Comparison of ENCODE assay signal across 1 cellular context in the genomic region with DNA sequence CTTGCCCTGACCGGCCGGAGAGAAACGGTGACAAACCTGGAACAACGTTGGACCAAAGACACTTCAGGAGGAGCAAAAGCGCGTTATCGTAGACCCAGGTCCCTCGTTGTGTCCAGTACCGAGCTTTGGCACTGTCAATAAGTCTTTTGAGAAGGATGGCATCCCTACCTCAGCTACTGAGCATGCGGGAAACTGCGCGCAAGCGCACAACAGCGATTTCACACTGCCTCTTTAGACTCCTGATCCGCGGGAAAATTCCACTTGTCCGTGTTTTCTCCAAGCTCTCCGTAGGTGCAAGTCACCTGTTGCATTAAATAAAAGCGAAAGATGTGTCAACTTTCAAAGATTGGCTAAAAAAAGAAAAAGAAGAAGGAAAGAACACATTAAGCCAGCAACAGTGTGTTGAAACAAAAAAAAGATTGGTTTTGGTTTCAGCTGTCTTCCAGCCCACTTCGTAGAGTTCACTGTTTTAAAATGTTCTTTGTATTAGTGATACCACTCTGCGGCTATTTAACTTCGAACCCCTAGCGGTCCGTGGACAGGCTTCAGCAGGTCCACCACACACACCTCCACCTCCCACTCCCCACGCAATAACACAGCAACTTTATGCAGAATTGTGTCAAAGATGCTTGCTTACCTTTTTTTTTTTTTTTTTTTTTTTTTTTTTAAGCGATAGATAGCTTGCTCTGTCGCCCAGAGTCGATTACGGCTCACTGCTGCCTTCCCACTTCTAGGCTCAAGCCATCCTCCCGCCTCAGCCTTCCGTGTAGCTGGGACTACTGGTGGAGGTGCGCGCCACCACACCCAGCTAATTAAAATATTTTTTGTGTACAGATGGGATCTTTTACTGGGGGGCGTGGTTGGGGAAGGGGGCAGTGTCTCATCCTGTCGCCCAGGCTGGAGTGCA.
TF ChIP-seq lines count a peak whose summit lies in the region.

A gene with protein sequence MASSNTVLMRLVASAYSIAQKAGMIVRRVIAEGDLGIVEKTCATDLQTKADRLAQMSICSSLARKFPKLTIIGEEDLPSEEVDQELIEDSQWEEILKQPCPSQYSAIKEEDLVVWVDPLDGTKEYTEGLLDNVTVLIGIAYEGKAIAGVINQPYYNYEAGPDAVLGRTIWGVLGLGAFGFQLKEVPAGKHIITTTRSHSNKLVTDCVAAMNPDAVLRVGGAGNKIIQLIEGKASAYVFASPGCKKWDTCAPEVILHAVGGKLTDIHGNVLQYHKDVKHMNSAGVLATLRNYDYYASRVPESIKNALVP (minus strand): TSS at position 139 of the 907 bp plus-strand sequence. CDS start 9,942 bp downstream, outside the sequence.

TF ChIP-seq in HepG2, 621 proteins besides CTCF, POLR2A, EP300 and RAD21 (continued from another document and continues in another):
- TF ChIP-seq, protein P1, sequence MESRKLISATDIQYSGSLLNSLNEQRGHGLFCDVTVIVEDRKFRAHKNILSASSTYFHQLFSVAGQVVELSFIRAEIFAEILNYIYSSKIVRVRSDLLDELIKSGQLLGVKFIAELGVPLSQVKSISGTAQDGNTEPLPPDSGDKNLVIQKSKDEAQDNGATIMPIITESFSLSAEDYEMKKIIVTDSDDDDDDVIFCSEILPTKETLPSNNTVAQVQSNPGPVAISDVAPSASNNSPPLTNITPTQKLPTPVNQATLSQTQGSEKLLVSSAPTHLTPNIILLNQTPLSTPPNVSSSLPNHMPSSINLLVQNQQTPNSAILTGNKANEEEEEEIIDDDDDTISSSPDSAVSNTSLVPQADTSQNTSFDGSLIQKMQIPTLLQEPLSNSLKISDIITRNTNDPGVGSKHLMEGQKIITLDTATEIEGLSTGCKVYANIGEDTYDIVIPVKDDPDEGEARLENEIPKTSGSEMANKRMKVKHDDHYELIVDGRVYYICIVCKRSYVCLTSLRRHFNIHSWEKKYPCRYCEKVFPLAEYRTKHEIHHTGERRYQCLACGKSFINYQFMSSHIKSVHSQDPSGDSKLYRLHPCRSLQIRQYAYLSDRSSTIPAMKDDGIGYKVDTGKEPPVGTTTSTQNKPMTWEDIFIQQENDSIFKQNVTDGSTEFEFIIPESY (CRISPR knock-in tag; IDR thresholded peaks at IDR 0.05): no peak
- TF ChIP-seq, protein P2, sequence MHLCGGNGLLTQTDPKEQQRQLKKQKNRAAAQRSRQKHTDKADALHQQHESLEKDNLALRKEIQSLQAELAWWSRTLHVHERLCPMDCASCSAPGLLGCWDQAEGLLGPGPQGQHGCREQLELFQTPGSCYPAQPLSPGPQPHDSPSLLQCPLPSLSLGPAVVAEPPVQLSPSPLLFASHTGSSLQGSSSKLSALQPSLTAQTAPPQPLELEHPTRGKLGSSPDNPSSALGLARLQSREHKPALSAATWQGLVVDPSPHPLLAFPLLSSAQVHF (CRISPR knock-in tag; IDR thresholded peaks at IDR 0.05): no peak
- TF ChIP-seq SMAD1 (CRISPR knock-in tag; IDR thresholded peaks at IDR 0.05; ENCODE audit: borderline replicate concordance, low read depth) (no peak), RBM22 (optimal IDR thresholded peaks at IDR 0.05; ENCODE audit: low read length) (no peak), ZNF737 (CRISPR knock-in tag; IDR thresholded peaks at IDR 0.05; ENCODE audit: borderline replicate concordance) (no peak), MAFF (IDR thresholded peaks at IDR 0.05; ENCODE audit: low read depth, low read length) (no peak), SRY (CRISPR knock-in tag; IDR thresholded peaks at IDR 0.05) (no peak), ZNF207 (IDR thresholded peaks at IDR 0.05; ENCODE audit: borderline replicate concordance) (no peak), ZNF674 (CRISPR knock-in tag; IDR thresholded peaks at IDR 0.05; ENCODE audit: low read depth) (no peak), ZNF558 (CRISPR knock-in tag; IDR thresholded peaks at IDR 0.05; ENCODE audit: borderline replicate concordance) (no peak), ZNF644 (CRISPR knock-in tag; IDR thresholded peaks at IDR 0.05; ENCODE audit: low read depth) (no peak), ZNF225 (CRISPR knock-in tag; IDR thresholded peaks at IDR 0.05) (no peak), ZNF34 (CRISPR knock-in tag; IDR thresholded peaks at IDR 0.05; ENCODE audit: borderline replicate concordance) (0 out of 2 replicates have a peak, but pooled peaks have one; percentile 62), ARNT (IDR thresholded peaks at IDR 0.05) (no peak), FOXP1 (IDR thresholded peaks at IDR 0.05) (no peak), FOXP1 (CRISPR knock-in tag; IDR thresholded peaks at IDR 0.05) (no peak), ASH2L (IDR thresholded peaks at IDR 0.05; ENCODE audit: insufficient read length, low read depth, low read length) (peak; percentile 74), ZNF274 (CRISPR knock-in tag; IDR thresholded peaks at IDR 0.05) (no peak), ZNF773 (CRISPR knock-in tag; IDR thresholded peaks at IDR 0.05; ENCODE audit: borderline replicate concordance) (no peak), JUND (CRISPR knock-in tag; IDR thresholded peaks at IDR 0.05) (no peak), ZNF569 (CRISPR knock-in tag; IDR thresholded peaks at IDR 0.05; ENCODE audit: borderline replicate concordance) (no peak), ZNF788 (CRISPR knock-in tag; IDR thresholded peaks at IDR 0.05; ENCODE audit: borderline replicate concordance) (peak; percentile 38; the same call in 1 of the 2 replicates), RELA (CRISPR knock-in tag; IDR thresholded peaks at IDR 0.05) (no peak), SAP130 (CRISPR knock-in tag; IDR thresholded peaks at IDR 0.05; ENCODE audit: low read depth) (peak; percentile 90), ZNF432 (CRISPR knock-in tag; IDR thresholded peaks at IDR 0.05; ENCODE audit: borderline replicate concordance) (no peak), RBFOX2 (IDR thresholded peaks at IDR 0.05; ENCODE audit: low read depth, low read length) (no peak), KMT2A (CRISPR knock-in tag; IDR thresholded peaks at IDR 0.05) (peak; percentile 90), KDM4B (CRISPR knock-in tag; IDR thresholded peaks at IDR 0.05) (no peak), RXRA (CRISPR knock-in tag; IDR thresholded peaks at IDR 0.05) (no peak), ZNF383 (CRISPR knock-in tag; IDR thresholded peaks at IDR 0.05; ENCODE audit: borderline replicate concordance) (no peak; the same call in 1 of the 2 replicates), ZNF296 (CRISPR knock-in tag; conservative IDR thresholded peaks at IDR 0.05) (no peak), HOXA9 (CRISPR knock-in tag; IDR thresholded peaks at IDR 0.05; ENCODE audit: borderline replicate concordance) (no peak), ZNF234 (CRISPR knock-in tag; conservative IDR thresholded peaks at IDR 0.05) (no peak), MIXL1 (CRISPR knock-in tag; IDR thresholded peaks at IDR 0.05) (peak; percentile 73; the same call in 1 of the 2 replicates), FOXA1 (IDR thresholded peaks at IDR 0.05) (no peak), FOXA1 (CRISPR knock-in tag; IDR thresholded peaks at IDR 0.05) (peak; percentile 91), SUZ12 (IDR thresholded peaks at IDR 0.05; ENCODE audit: low read depth, low read length) (no peak), AKAP8 (CRISPR knock-in tag; IDR thresholded peaks at IDR 0.05) (no peak), ZNF224 (CRISPR knock-in tag; IDR thresholded peaks at IDR 0.05) (no peak), RFXANK (CRISPR knock-in tag; IDR thresholded peaks at IDR 0.05) (no peak; the same call in 1 of the 2 replicates), ZMYM3 (CRISPR knock-in tag; IDR thresholded peaks at IDR 0.05) (0 out of 2 replicates have a peak, but pooled peaks have one; percentile 19), CHD4 (IDR thresholded peaks at IDR 0.05; ENCODE audit: borderline replicate concordance, low read length) (no peak), SIX4 (CRISPR knock-in tag; IDR thresholded peaks at IDR 0.05) (no peak), MYNN (CRISPR knock-in tag; IDR thresholded peaks at IDR 0.05; ENCODE audit: low read depth) (no peak), ZNF343 (CRISPR knock-in tag; IDR thresholded peaks at IDR 0.05) (peak; percentile 43; the same call in 1 of the 2 replicates), ZNF782 (CRISPR knock-in tag; IDR thresholded peaks at IDR 0.05; ENCODE audit: borderline replicate concordance) (no peak), PHF20 (CRISPR knock-in tag; IDR thresholded peaks at IDR 0.05) (peak; percentile 66), ZFP90 (CRISPR knock-in tag; IDR thresholded peaks at IDR 0.05; ENCODE audit: borderline replicate concordance) (peak; percentile 56; the same call in 1 of the 2 replicates), ZFP82 (CRISPR knock-in tag; IDR thresholded peaks at IDR 0.05; ENCODE audit: borderline replicate concordance) (no peak), ZNF205 (CRISPR knock-in tag; IDR thresholded peaks at IDR 0.05) (no peak), ZNF724P (CRISPR knock-in tag; IDR thresholded peaks at IDR 0.05; ENCODE audit: borderline replicate concordance) (no peak), ZBTB42 (CRISPR knock-in tag; IDR thresholded peaks at IDR 0.05) (no peak), RORA (CRISPR knock-in tag; IDR thresholded peaks at IDR 0.05) (no peak), ZNF3 (CRISPR knock-in tag; IDR thresholded peaks at IDR 0.05) (no peak)
- TF ChIP-seq, protein P3, sequence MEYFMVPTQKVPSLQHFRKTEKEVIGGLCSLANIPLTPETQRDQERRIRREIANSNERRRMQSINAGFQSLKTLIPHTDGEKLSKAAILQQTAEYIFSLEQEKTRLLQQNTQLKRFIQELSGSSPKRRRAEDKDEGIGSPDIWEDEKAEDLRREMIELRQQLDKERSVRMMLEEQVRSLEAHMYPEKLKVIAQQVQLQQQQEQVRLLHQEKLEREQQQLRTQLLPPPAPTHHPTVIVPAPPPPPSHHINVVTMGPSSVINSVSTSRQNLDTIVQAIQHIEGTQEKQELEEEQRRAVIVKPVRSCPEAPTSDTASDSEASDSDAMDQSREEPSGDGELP (IDR thresholded peaks at IDR 0.05; ENCODE audit: borderline replicate concordance, low read depth): peak; percentile 83
- TF ChIP-seq, protein P4, sequence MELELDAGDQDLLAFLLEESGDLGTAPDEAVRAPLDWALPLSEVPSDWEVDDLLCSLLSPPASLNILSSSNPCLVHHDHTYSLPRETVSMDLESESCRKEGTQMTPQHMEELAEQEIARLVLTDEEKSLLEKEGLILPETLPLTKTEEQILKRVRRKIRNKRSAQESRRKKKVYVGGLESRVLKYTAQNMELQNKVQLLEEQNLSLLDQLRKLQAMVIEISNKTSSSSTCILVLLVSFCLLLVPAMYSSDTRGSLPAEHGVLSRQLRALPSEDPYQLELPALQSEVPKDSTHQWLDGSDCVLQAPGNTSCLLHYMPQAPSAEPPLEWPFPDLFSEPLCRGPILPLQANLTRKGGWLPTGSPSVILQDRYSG (CRISPR knock-in tag; IDR thresholded peaks at IDR 0.05): no peak
- TF ChIP-seq, protein P5, sequence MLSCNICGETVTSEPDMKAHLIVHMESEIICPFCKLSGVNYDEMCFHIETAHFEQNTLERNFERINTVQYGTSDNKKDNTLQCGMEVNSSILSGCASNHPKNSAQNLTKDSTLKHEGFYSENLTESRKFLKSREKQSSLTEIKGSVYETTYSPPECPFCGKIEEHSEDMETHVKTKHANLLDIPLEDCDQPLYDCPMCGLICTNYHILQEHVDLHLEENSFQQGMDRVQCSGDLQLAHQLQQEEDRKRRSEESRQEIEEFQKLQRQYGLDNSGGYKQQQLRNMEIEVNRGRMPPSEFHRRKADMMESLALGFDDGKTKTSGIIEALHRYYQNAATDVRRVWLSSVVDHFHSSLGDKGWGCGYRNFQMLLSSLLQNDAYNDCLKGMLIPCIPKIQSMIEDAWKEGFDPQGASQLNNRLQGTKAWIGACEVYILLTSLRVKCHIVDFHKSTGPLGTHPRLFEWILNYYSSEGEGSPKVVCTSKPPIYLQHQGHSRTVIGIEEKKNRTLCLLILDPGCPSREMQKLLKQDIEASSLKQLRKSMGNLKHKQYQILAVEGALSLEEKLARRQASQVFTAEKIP (CRISPR knock-in tag; IDR thresholded peaks at IDR 0.05; ENCODE audit: borderline replicate concordance): no peak
- TF ChIP-seq, protein P6, sequence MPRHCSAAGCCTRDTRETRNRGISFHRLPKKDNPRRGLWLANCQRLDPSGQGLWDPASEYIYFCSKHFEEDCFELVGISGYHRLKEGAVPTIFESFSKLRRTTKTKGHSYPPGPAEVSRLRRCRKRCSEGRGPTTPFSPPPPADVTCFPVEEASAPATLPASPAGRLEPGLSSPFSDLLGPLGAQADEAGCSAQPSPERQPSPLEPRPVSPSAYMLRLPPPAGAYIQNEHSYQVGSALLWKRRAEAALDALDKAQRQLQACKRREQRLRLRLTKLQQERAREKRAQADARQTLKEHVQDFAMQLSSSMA (CRISPR knock-in tag; IDR thresholded peaks at IDR 0.05): no peak
- TF ChIP-seq, protein P7, sequence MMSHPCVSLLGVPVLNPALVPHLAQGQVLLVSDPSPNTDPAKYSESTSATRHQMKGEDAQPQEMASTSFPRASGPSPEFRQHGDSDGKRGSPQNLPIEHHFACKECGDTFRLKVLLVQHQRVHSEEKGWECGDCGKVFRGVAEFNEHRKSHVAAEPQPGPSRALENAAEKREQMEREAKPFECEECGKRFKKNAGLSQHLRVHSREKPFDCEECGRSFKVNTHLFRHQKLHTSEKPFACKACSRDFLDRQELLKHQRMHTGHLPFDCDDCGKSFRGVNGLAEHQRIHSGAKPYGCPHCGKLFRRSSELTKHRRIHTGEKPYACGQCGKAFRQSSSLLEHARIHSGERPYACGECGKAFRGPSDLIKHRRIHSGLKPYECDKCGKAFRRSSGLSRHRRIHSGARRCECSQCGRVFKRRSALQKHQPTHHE (CRISPR knock-in tag; IDR thresholded peaks at IDR 0.05; ENCODE audit: borderline replicate concordance): peak; percentile 39; the same call in 1 of the 2 replicates
- TF ChIP-seq, protein P8, sequence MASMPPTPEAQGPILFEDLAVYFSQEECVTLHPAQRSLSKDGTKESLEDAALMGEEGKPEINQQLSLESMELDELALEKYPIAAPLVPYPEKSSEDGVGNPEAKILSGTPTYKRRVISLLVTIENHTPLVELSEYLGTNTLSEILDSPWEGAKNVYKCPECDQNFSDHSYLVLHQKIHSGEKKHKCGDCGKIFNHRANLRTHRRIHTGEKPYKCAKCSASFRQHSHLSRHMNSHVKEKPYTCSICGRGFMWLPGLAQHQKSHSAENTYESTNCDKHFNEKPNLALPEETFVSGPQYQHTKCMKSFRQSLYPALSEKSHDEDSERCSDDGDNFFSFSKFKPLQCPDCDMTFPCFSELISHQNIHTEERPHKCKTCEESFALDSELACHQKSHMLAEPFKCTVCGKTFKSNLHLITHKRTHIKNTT (CRISPR knock-in tag; IDR thresholded peaks at IDR 0.05): no peak
- TF ChIP-seq, protein P9, sequence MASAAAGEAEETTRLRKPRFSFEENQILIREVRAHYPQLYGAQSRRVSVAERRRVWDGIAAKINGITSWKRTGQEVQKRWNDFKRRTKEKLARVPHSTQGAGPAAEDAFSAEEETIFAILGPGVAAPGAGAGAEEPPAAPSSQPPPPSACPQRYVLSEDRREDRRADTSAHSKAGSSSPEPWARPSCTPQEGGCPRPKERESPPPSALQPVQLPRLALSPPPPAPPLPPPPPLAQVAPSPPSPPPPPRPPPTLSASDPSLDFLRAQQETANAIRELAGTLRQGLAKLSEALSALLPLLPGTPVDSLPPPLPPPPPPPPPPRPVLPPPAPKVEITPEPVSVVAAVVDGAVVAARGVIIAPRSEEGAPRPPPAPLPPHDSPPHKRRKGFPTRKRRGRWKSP (CRISPR knock-in tag; IDR thresholded peaks at IDR 0.05): peak; percentile 65; the same call in 1 of the 2 replicates
